Comparison of ENCODE assay signal across 25 cellular contexts in the genomic region with DNA sequence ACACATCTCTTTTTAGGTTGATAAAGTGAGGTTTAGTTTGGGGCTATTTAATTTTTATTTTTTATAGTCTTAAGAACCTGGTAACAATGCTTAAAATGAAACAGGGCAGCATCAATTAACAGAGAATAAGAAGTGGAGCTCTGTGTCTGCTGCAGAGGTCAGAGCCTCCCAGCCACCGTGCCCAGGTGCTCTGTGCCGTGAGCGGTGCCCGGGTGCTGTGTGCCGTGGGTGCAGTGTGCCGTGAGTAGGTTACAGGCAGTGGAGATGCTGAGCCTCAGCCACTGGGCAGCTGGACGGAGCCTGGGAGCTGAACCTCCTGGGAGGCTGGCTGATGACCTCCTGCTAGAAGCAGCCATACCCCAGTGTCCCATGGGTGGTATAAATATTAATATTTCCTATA.
"Had no signal": no experiment of that assay in that cellular context is flagged by ENCODE, and none has a peak within 500 bp of the region (broad histone marks: within the 10 kb centered on the region; RNA-seq: fewer than 3 reads in every experiment).

No MANE protein-coding gene starts in this region.

- H3K79me2 ChIP-seq: parathyroid adenoma had no signal

- H3K4me3 ChIP-seq: ovary, prostate gland, right atrium auricular region, right lobe of liver, sigmoid colon, stomach, thoracic aorta, thyroid gland, tibial nerve, upper lobe of right lung, uterus had no signal

- H3K4me1 ChIP-seq: parathyroid adenoma, prostate gland, right lobe of liver, thyroid gland, uterus had no signal

- H3K27me3 ChIP-seq: ovary, right atrium auricular region, right lobe of liver, sigmoid colon, stomach, thyroid gland, tibial nerve, upper lobe of right lung, uterus had no signal

- H3K27ac ChIP-seq: ovary, parathyroid adenoma, prostate gland, right atrium auricular region, right lobe of liver, sigmoid colon, stomach, thoracic aorta, thyroid gland, upper lobe of right lung, uterus had no signal

- DNase-seq: naive B cell; naive thymus-derived CD8-positive, alpha-beta T cell; nephron progenitor cell; occipital lobe; ovary; posterior cingulate gyrus; retina; right lobe of liver; sigmoid colon; small intestine; stimulated activated CD4-positive, alpha-beta T cell treated with anti-CD3 and anti-CD28 coated beads, Interleukin-15, amount 100 ng/mL, for 24 hours; stimulated activated CD4-positive, alpha-beta T cell treated with anti-CD3 and anti-CD28 coated beads, Interleukin-2, amount 100 ng/mL, for 24 hours; stimulated activated CD4-positive, alpha-beta T cell treated with anti-CD3 and anti-CD28 coated beads, Interleukin-2, amount 100 ng/mL, for 48 hours; stimulated activated CD4-positive, alpha-beta T cell treated with anti-CD3 and anti-CD28 coated beads, Interleukin-4, amount 100 ng/mL, for 24 hours; stimulated activated naive B cell treated with anti-CD40 and anti-IgM and Interleukin-4, amounts not matched to agents 10 μg/mL and 1 μg/mL and 100 μg/mL, for 72 hours; stimulated activated naive CD4-positive, alpha-beta T cell treated with Interleukin-2 at 50 U/mL for 16 hours; stomach; upper lobe of right lung; uterus had no signal

- H2AFZ ChIP-seq: parathyroid adenoma had no signal

- H3K9ac ChIP-seq: parathyroid adenoma had no signal

- H3K36me3 ChIP-seq: ovary, prostate gland, right atrium auricular region, right lobe of liver, sigmoid colon, stomach, thoracic aorta, thyroid gland, tibial nerve, upper lobe of right lung, uterus had no signal

- H3K9me3 ChIP-seq: ovary, prostate gland, right atrium auricular region, right lobe of liver, sigmoid colon, stomach, thoracic aorta, thyroid gland, tibial nerve, upper lobe of right lung, uterus had no signal
